In genomic region chr19:49638360-49638759, GRCh38 we compare ENCODE assay signal across 10 cellular contexts. TPM values are rescaled to one million over a fixed set of nuclear protein-coding genes. Genes with fewer than 3 reads are reported as not detected.
DNase-seq lines count a peak whose midpoint lies in the region; ATAC-seq, FAIRE-seq and TF ChIP-seq lines count a peak whose summit lies in the region.
"Had no signal": no experiment of that assay in that cellular context is flagged by ENCODE, and none has a peak within 500 bp of the region (broad histone marks: within the 10 kb centered on the region; RNA-seq: fewer than 3 reads in every experiment).

No MANE protein-coding gene starts in this region.

- peaks cover 8% of the 10 kb centered on the region for H3K36me3 ChIP-seq in bronchial epithelial cell (ENCODE audit: control insufficient read depth, insufficient read depth, low read length)
- H3K36me3 ChIP-seq in vagina: peaks cover 0 to 16% of the 10 kb centered on the region in 2 donors

- H3K9me3 ChIP-seq in vagina: no peaks in the 10 kb centered on the region

- no peaks in the 10 kb centered on the region for H3K36me3 Mint-ChIP-seq in natural killer cell treated with Interleukin-12 subunit alpha and Interleukin-12 subunit beta and Interleukin-15 and Interleukin-18, amount 100 ng/mL, for 72 hours
- H3K36me3 Mint-ChIP-seq in natural killer cell (no peaks in the 10 kb centered on the region), memory B cell (no peaks in the 10 kb centered on the region)

- H3K27ac ChIP-seq in vagina: peak overlapping the region; percentile 100

- peak overlapping the region; percentile 73 for H3K4me3 ChIP-seq in bronchial epithelial cell (ENCODE audit: low read depth, low read length)
- peak overlapping the region; percentile 78 to 99 for H3K4me3 ChIP-seq in vagina

- no peak for TF ChIP-seq POLR2A in vagina (IDR thresholded peaks at IDR 0.05)

- H3K27me3 Mint-ChIP-seq in natural killer cell treated with Interleukin-12 subunit alpha and Interleukin-12 subunit beta and Interleukin-15 and Interleukin-18, amount 100 ng/mL, for 72 hours: peaks cover 0 to 4% of the 10 kb centered on the region in 2 donors
- H3K27me3 Mint-ChIP-seq in natural killer cell (ENCODE audit: low read depth in 2 of 2) (no peaks in the 10 kb centered on the region), memory B cell (no peaks in the 10 kb centered on the region)

- H3K4me1 Mint-ChIP-seq in natural killer cell treated with Interleukin-12 subunit alpha and Interleukin-12 subunit beta and Interleukin-15 and Interleukin-18, amount 100 ng/mL, for 72 hours (ENCODE audit: low read depth in 2 of 2): peaks cover 34 to 43% of the 10 kb centered on the region in 2 donors
- H3K4me1 Mint-ChIP-seq in natural killer cell: peaks cover 32 to 48% of the 10 kb centered on the region in 2 donors
- H3K4me1 Mint-ChIP-seq in memory B cell: peaks cover 30% of the 10 kb centered on the region

- no peak for FAIRE-seq in bronchial epithelial cell (lab: Jason Lieb, UNC)
- FAIRE-seq: endometrium had no signal

- H3K4me1 ChIP-seq in vagina: peaks cover 49% of the 10 kb centered on the region

- intact Hi-C loops in natural killer cell (cut with micrococcal nuclease): no loop called here
- intact Hi-C loops in vagina (cut with DNase I): loop anchor here (2.0 kb wide), 1 partner anchor 46 kb away; no protein-coding TSS in a partner anchor

- H3K27ac Mint-ChIP-seq in natural killer cell treated with Interleukin-12 subunit alpha and Interleukin-12 subunit beta and Interleukin-15 and Interleukin-18, amount 100 ng/mL, for 72 hours: peak overlapping the region; percentile 36 to 99
- H3K27ac Mint-ChIP-seq in natural killer cell (peak overlapping the region in 1 of 2 donors; percentile 100), memory B cell (peak overlapping the region; percentile 25)

- no peak for TF ChIP-seq CTCF in natural killer cell (IDR thresholded peaks at IDR 0.05)
- no peak for TF ChIP-seq CTCF in bronchial epithelial cell (IDR thresholded peaks at IDR 0.05; ENCODE audit: insufficient read depth, low read length, severe bottlenecking)
- no peak for TF ChIP-seq CTCF in vagina (IDR thresholded peaks at IDR 0.05)

- H3K4me3 Mint-ChIP-seq in natural killer cell treated with Interleukin-12 subunit alpha and Interleukin-12 subunit beta and Interleukin-15 and Interleukin-18, amount 100 ng/mL, for 72 hours: peak overlapping the region; percentile 99
- no peak overlapping the region for H3K4me3 Mint-ChIP-seq in natural killer cell
- H3K4me3 Mint-ChIP-seq in memory B cell: peak overlapping the region; percentile 46

- H3K27me3 ChIP-seq in bronchial epithelial cell (ENCODE audit: control insufficient read depth, insufficient read depth, low read length) (no peaks in the 10 kb centered on the region), vagina (no peaks in the 10 kb centered on the region)

- no peak for DNase-seq in natural killer cell treated with Interleukin-12 subunit alpha and Interleukin-12 subunit beta and Interleukin-15 and Interleukin-18, amount 100 ng/mL, for 72 hours (ENCODE audit: low spot score)
- no peak for DNase-seq in natural killer cell
- DNase-seq in bronchial epithelial cell (ENCODE audit: low read depth): peak; percentile 24
- DNase-seq in memory B cell (ENCODE audit: low spot score in 2 of 2): no peak
- DNase-seq in vagina (ENCODE audit: extremely low spot score in 2 of 2): no peak
- DNase-seq in NCI-H1417 treated with DMSO at 0.1 percent for 48 hours (lab: John Stamatoyannopoulos, UW): no peak
- no peak for DNase-seq in NCI-H2081 (lab: John Stamatoyannopoulos, UW)
- DNase-seq: MV-4-11 had no signal

- ATAC-seq in natural killer cell treated with Interleukin-12 subunit alpha and Interleukin-12 subunit beta and Interleukin-15 and Interleukin-18, amount 100 ng/mL, for 72 hours: no peak
- no peak for ATAC-seq in natural killer cell
- no peak for ATAC-seq in memory B cell (ENCODE audit: low read depth)
- no peak for ATAC-seq in HG02610 (IDR thresholded peaks at IDR 0.05; ENCODE audit: unreplicated experiment)

- H3K9me3 Mint-ChIP-seq in natural killer cell treated with Interleukin-12 subunit alpha and Interleukin-12 subunit beta and Interleukin-15 and Interleukin-18, amount 100 ng/mL, for 72 hours: no peaks in the 10 kb centered on the region
- H3K9me3 Mint-ChIP-seq in natural killer cell (no peaks in the 10 kb centered on the region), memory B cell (no peaks in the 10 kb centered on the region)

RNA-seq across cellular contexts. Expression of gene RRAS, which starts 1.6 kb away (rescaled TPM):
- 10 to 100 TPM in 1 of 2 donors, 1 to 10 TPM in 1; 4.1 to 10.4 TPM for total RNA-seq in natural killer cell treated with Interleukin-12 subunit alpha and Interleukin-12 subunit beta and Interleukin-15 and Interleukin-18, amount 100 ng/mL, for 72 hours
- total RNA-seq in natural killer cell (1 to 10 TPM; 2.0 to 7.7 (median 5.9) TPM), bronchial epithelial cell (24.2 and 44.4 TPM in 2 replicates), vagina (112 TPM)

RNA-seq across cellular contexts. Expression of gene SCAF1, which starts 3.6 kb away (rescaled TPM):
- total RNA-seq in natural killer cell treated with Interleukin-12 subunit alpha and Interleukin-12 subunit beta and Interleukin-15 and Interleukin-18, amount 100 ng/mL, for 72 hours: 100 to 1,000 TPM in 1 of 2 donors, 10 to 100 TPM in 1; 75.8 to 106 TPM
- total RNA-seq in natural killer cell (10 to 100 TPM; 38.9 to 46.2 (median 44.9) TPM), bronchial epithelial cell (5.5 and 9.6 TPM in 2 replicates), vagina (20.4 TPM)

RNA-seq across cellular contexts. Expression of gene IRF3, which starts 27.3 kb away (rescaled TPM):
- total RNA-seq in natural killer cell treated with Interleukin-12 subunit alpha and Interleukin-12 subunit beta and Interleukin-15 and Interleukin-18, amount 100 ng/mL, for 72 hours: 100 to 1,000 TPM; 167 to 185 TPM
- total RNA-seq in natural killer cell: 100 to 1,000 TPM; 176 to 184 (median 179) TPM
- 97.9 and 128 TPM in 2 replicates for total RNA-seq in bronchial epithelial cell
- 59.4 TPM for total RNA-seq in vagina

RNA-seq across cellular contexts. Expression of gene BCL2L12, which starts 27.4 kb away (rescaled TPM):
- total RNA-seq in natural killer cell treated with Interleukin-12 subunit alpha and Interleukin-12 subunit beta and Interleukin-15 and Interleukin-18, amount 100 ng/mL, for 72 hours: 10 to 100 TPM; 45.9 to 98.0 TPM
- total RNA-seq in natural killer cell: 10 to 100 TPM; 15.6 to 34.6 (median 22.3) TPM
- total RNA-seq in bronchial epithelial cell: 2.4 and 2.9 TPM in 2 replicates
- total RNA-seq in vagina: 14.7 TPM

RNA-seq across cellular contexts. Expression of gene PRMT1, which starts 38.7 kb away (rescaled TPM):
- 100 to 1,000 TPM; 268 to 457 TPM for total RNA-seq in natural killer cell treated with Interleukin-12 subunit alpha and Interleukin-12 subunit beta and Interleukin-15 and Interleukin-18, amount 100 ng/mL, for 72 hours
- total RNA-seq in natural killer cell (10 to 100 TPM; 77.0 to 92.5 (median 78.2) TPM), bronchial epithelial cell (295 and 543 TPM in 2 replicates), vagina (156 TPM)
